20 cellular contexts compared by ENCODE assay signal in the genomic region with DNA sequence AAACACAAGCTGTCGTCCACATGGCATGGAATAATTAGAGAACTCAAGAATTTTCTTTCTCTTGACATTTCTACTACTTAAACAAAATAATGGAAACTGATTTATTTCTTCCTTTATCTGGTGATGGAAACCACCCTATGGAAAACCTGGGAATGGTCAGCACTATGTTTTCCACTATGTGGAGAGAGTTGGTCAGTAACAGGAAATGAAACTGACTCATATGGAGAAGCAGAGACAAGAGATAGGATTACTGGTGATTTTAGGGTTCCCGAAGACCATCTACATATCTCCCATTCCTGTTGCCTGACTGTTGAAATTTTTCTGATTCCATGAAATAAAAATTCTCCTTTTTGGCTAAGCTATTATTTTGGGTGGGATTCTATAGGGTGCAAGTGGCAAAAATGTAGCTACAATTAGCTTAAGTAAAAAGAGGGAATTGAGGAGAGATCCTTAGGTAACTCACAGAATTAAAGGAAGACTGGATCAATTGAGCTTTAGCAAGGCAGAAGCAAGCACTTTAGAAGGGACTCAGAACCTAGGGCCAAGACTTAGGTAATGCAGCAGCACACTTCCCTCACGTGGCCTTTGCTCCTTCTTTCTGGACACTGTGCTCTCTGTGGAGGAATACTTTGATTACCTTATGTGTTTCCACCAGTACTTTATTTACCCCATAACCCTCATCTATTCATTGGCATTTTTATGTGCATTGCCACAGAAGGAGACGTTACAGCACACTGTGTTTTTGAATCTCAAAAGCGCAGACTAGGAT.
DNase-seq lines count a peak whose midpoint lies in the region; ATAC-seq, FAIRE-seq and TF ChIP-seq lines count a peak whose summit lies in the region.
"Had no signal": no experiment of that assay in that cellular context is flagged by ENCODE, and none has a peak within 500 bp of the region (broad histone marks: within the 10 kb centered on the region; RNA-seq: fewer than 3 reads in every experiment).

No MANE protein-coding gene starts in this region.

- peak overlapping the region; percentile 85 for H2BK120ac ChIP-seq in mesenchymal stem cell (ENCODE audit: low read depth, low read length)

- H3K27ac ChIP-seq in AG04450 (ENCODE audit: low read depth, low read length) (no peak overlapping the region), mesenchymal stem cell (ENCODE audit: low read length, poor library complexity, severe bottlenecking) (peak overlapping the region; percentile 8)
- H3K27ac ChIP-seq: left ventricle myocardium inferior, Peyer's patch, right atrium auricular region, thoracic aorta had no signal

- peak overlapping the region; percentile 77 for H4K91ac ChIP-seq in mesenchymal stem cell (ENCODE audit: low read length)

- H2AK5ac ChIP-seq in mesenchymal stem cell (ENCODE audit: low read length, severe bottlenecking): no peak overlapping the region

- no peak overlapping the region for H2AFZ ChIP-seq in mesenchymal stem cell (ENCODE audit: low read depth, low read length)

- H3K9me3 ChIP-seq in AG04450 (ENCODE audit: control insufficient read depth, insufficient read depth, low read length) (no peaks in the 10 kb centered on the region), mesenchymal stem cell (ENCODE audit: control insufficient read depth, low read length) (peaks cover 4% of the 10 kb centered on the region)
- H3K9me3 ChIP-seq: Caco-2, Peyer's patch, thoracic aorta had no signal

- H3K4me3 ChIP-seq in AG04450 (ENCODE audit: low read depth, low read length): no peak overlapping the region
- H3K4me3 ChIP-seq in choroid plexus epithelial cell (ENCODE audit: low read depth, low read length): no peak overlapping the region
- H3K4me3 ChIP-seq in mesenchymal stem cell (ENCODE audit: insufficient read depth in 1 of 2, low read depth in 1 of 2, low read length in 2 of 2): no peak overlapping the region
- H3K4me3 ChIP-seq: left ventricle myocardium inferior, Peyer's patch, right atrium auricular region, thoracic aorta had no signal

- H2BK5ac ChIP-seq in mesenchymal stem cell (ENCODE audit: low read depth, low read length, poor library complexity, severe bottlenecking): peak overlapping the region; percentile 9

- H2BK15ac ChIP-seq in mesenchymal stem cell (ENCODE audit: low read depth, poor library complexity, severe bottlenecking): no peak overlapping the region

- no peaks in the 10 kb centered on the region for H3K36me3 ChIP-seq in mesenchymal stem cell (ENCODE audit: control insufficient read depth in 1 of 2, insufficient read depth in 2 of 2, low read depth in 1 of 2, low read length in 2 of 2)
- H3K36me3 ChIP-seq: left ventricle myocardium inferior, Peyer's patch, right atrium auricular region, thoracic aorta had no signal

- H3K27me3 ChIP-seq in AG04450 (ENCODE audit: control insufficient read depth, insufficient read depth, low read length) (no peaks in the 10 kb centered on the region), mesenchymal stem cell (ENCODE audit: control insufficient read depth in 1 of 2, insufficient read depth in 1 of 2, low read length in 2 of 2) (no peaks in the 10 kb centered on the region)
- H3K27me3 ChIP-seq: Peyer's patch, right atrium auricular region had no signal

- H4K8ac ChIP-seq in mesenchymal stem cell (ENCODE audit: low read length): peak overlapping the region; percentile 96

- TF ChIP-seq CTCF in AG04450 (IDR thresholded peaks at IDR 0.05; ENCODE audit: low read depth, low read length): no peak
- no peak for TF ChIP-seq CTCF in choroid plexus epithelial cell (conservative IDR thresholded peaks at IDR 0.05; ENCODE audit: low read depth, low read length)

- H3K23ac ChIP-seq in mesenchymal stem cell (ENCODE audit: low read length in 2 of 2): no peak overlapping the region

- peaks cover 4% of the 10 kb centered on the region for H3K79me1 ChIP-seq in mesenchymal stem cell (replicated peaks; ENCODE audit: low read length, poor library complexity, severe bottlenecking)

- H2BK12ac ChIP-seq in mesenchymal stem cell (ENCODE audit: low read length in 2 of 2): peak overlapping the region; percentile 12 to 98

- H3K14ac ChIP-seq in mesenchymal stem cell (ENCODE audit: low read length in 2 of 2): no peak overlapping the region

- H3K4me1 ChIP-seq in mesenchymal stem cell (ENCODE audit: control insufficient read depth, insufficient read depth, low read depth, low read length): peaks cover 5% of the 10 kb centered on the region
- H3K4me1 ChIP-seq: Caco-2, Peyer's patch, right atrium auricular region had no signal

- no peak overlapping the region for H3K4me2 ChIP-seq in mesenchymal stem cell (ENCODE audit: low read length, poor library complexity, severe bottlenecking)

- H3K4ac ChIP-seq in mesenchymal stem cell (ENCODE audit: low read depth in 1 of 2, low read length in 2 of 2): peak overlapping the region; percentile 34 to 84

- peak overlapping the region; percentile 73 to 91 for H3K18ac ChIP-seq in mesenchymal stem cell (ENCODE audit: low read depth in 1 of 2, low read length in 2 of 2)

- H3K9ac ChIP-seq in mesenchymal stem cell (ENCODE audit: low read length): no peak overlapping the region

- FAIRE-seq in HTR-8/SVneo (lab: Jason Lieb, UNC): peak; percentile 4
- FAIRE-seq: GM18507 had no signal

- CTCF ChIA-PET in AG04450 (lab: Charles Lee): interaction anchor here (0.6 kb wide), 2 partner anchors 31 to 177 kb away, joined by 3 to 8 read pairs; no protein-coding TSS in a partner anchor

- DNase-seq in AG04450 (ENCODE audit: low read depth, low spot score) (peak; percentile 45), HTR-8/SVneo (ENCODE audit: insufficient read length, low spot score) (peak; percentile 51), choroid plexus epithelial cell (ENCODE audit: low read depth) (peak; percentile 65), mesenchymal stem cell (peak; percentile 87), amygdala (lab: John Stamatoyannopoulos, UW) (no peak), activated T-cell treated with anti-CD3 and anti-CD28 coated beads for 4 hours (no peak)
- DNase-seq in activated CD4-positive, alpha-beta T cell treated with anti-CD3 and anti-CD28 coated beads, Interleukin-2, amount 50 U/mL, for 48 hours: no peak
- DNase-seq: activated CD8-positive, alpha-beta memory T cell treated with anti-CD3 and anti-CD28 coated beads, Interleukin-2, amount 50 U/mL, for 48 hours; Caco-2; left ventricle myocardium inferior; natural killer cell; NCI-H1048; NCI-H2107; NCI-H748 treated with DMSO at 0.1 percent for 48 hours; Peyer's patch; T-helper 1 cell had no signal

- no peak for ATAC-seq in GM21390 (IDR thresholded peaks at IDR 0.05; ENCODE audit: unreplicated experiment)
- ATAC-seq: natural killer cell had no signal

- POLR2A ChIA-PET in AG04450 (lab: Yijun Ruan, JAX): no interaction called here

- WGBS in mesenchymal stem cell: 43% methylated on average over 3 of the region's 5 CpGs

Comparison
In these comparisons a context has a peak if more than half of its experiments do, and no peak if none do; other contexts are left out.
1. DNase-seq: peak in AG04450 (single experiment), HTR-8/SVneo (single experiment), choroid plexus epithelial cell (single experiment) and mesenchymal stem cell (single experiment); none in activated CD4-positive, alpha-beta T cell treated with anti-CD3 and anti-CD28 coated beads, Interleukin-2, amount 50 U/mL, for 48 hours (0 of 2), amygdala (0 of 56) and activated T-cell treated with anti-CD3 and anti-CD28 coated beads for 4 hours (single experiment).